Comparison of ENCODE assay signal across 11 cellular contexts in genomic region chr2:222904557-222905258, GRCh38. TPM values are rescaled to one million over a fixed set of nuclear protein-coding genes. Genes with fewer than 3 reads are reported as not detected.
DNase-seq lines count a peak whose midpoint lies in the region; ATAC-seq, FAIRE-seq and TF ChIP-seq lines count a peak whose summit lies in the region.
"Had no signal": no experiment of that assay in that cellular context is flagged by ENCODE, and none has a peak within 500 bp of the region (broad histone marks: within the 10 kb centered on the region; RNA-seq: fewer than 3 reads in every experiment).

No MANE protein-coding gene starts in this region.

- TF ChIP-seq RAD21 in HepG2 (CRISPR knock-in tag; IDR thresholded peaks at IDR 0.05) = no peak

- H3K36me3 Mint-ChIP-seq in chondrocyte (ENCODE audit: low read depth) (peaks cover 9% of the 10 kb centered on the region), Calu3 (ENCODE audit: insufficient read depth, unreplicated experiment) (peaks cover 45% of the 10 kb centered on the region)

- POLR2A ChIA-PET in HepG2 (lab: Yijun Ruan, JAX) = no interaction called here

- no peak overlapping the region for H3K4me3 Mint-ChIP-seq in chondrocyte (ENCODE audit: unreplicated experiment)
- no peak overlapping the region for H3K4me3 Mint-ChIP-seq in Calu3 (ENCODE audit: low read depth, unreplicated experiment)

- H3K27ac ChIP-seq in HepG2 (ENCODE audit: extremely low read length, insufficient read depth, low read length) (no peak overlapping the region), vagina (no peak overlapping the region)
- H3K27ac ChIP-seq: right lobe of liver had no signal

- intact Hi-C loops in HepG2 (cut with micrococcal nuclease; ENCODE audit: unreplicated experiment) = no loop called here
- intact Hi-C loops in vagina (cut with DNase I) = loop anchor here (5.0 kb wide), 1 partner anchor 202 kb away; no protein-coding TSS in a partner anchor
- intact Hi-C loops in Calu3 (cut with micrococcal nuclease; ENCODE audit: unreplicated experiment) = loop anchor here (5.0 kb wide), 1 partner anchor 42 kb away; the partner anchor contains the start of gene ACSL3
- intact Hi-C loops in posterior cingulate gyrus (cut with DNase I) = loop anchor here (10.0 kb wide), 1 partner anchor 110 kb away; no protein-coding TSS in a partner anchor

- H3K4me2 ChIP-seq in HepG2 (ENCODE audit: low read depth, low read length) = no peak overlapping the region

- no peak for TF ChIP-seq CTCF in chondrocyte (IDR thresholded peaks at IDR 0.05)
- no peak for TF ChIP-seq CTCF in HepG2 (CRISPR knock-in tag; IDR thresholded peaks at IDR 0.05)
- no peak for TF ChIP-seq CTCF in vagina (IDR thresholded peaks at IDR 0.05)
- TF ChIP-seq CTCF in Calu3 (IDR thresholded peaks at IDR 0.05; ENCODE audit: unreplicated experiment) = no peak

- DNase-seq in A172 (ENCODE audit: low spot score) (peak; percentile 6), HCEC 1CT (peak; percentile 82), chondrocyte (ENCODE audit: low spot score) (no peak), HepG2 (ENCODE audit: low spot score) (no peak), vagina (ENCODE audit: extremely low spot score in 2 of 2) (no peak), Calu3 (no peak), posterior cingulate gyrus (no peak)
- no peak for DNase-seq in activated CD8-positive, alpha-beta memory T cell treated with anti-CD3 and anti-CD28 coated beads for 24 hours
- DNase-seq: activated CD8-positive, alpha-beta memory T cell treated with anti-CD3 and anti-CD28 coated beads, Interleukin-2, amount 50 U/mL, for 48 hours; right lobe of liver; SHP77 had no signal

- no peak overlapping the region for H2AFZ ChIP-seq in HepG2 (ENCODE audit: low read length)

- TF ChIP-seq EP300 in HepG2 (IDR thresholded peaks at IDR 0.05; ENCODE audit: low read depth in 2 of 2, low read length in 2 of 2) (no peak), HepG2 (CRISPR knock-in tag; IDR thresholded peaks at IDR 0.05; ENCODE audit: borderline replicate concordance) (no peak)

- H3K9ac ChIP-seq in HepG2 (ENCODE audit: insufficient read depth, low read depth, low read length) = no peak overlapping the region

- H4K20me1 ChIP-seq in HepG2 (ENCODE audit: insufficient read depth, low read length) = peaks cover 89% of the 10 kb centered on the region

- H3K4me1 ChIP-seq in HepG2 (ENCODE audit: insufficient read depth, low read length) (peaks cover 88% of the 10 kb centered on the region), vagina (peaks cover 18% of the 10 kb centered on the region)

- in situ Hi-C loops in HepG2 (cut with HindIII; ENCODE audit: extremely low pct_ligation_motif_present, low pct_unique_long_range_greater_than_20kb) = loop anchor here (5.0 kb wide), 2 partner anchors 107 to 212 kb away; no protein-coding TSS in a partner anchor

- 90% methylated on average over 2 of the region's 2 CpGs for WGBS in HepG2 (ENCODE audit: low lambda C conversion rate)

- no peaks in the 10 kb centered on the region for H3K9me3 Mint-ChIP-seq in chondrocyte (ENCODE audit: low read depth)
- no peaks in the 10 kb centered on the region for H3K9me3 Mint-ChIP-seq in Calu3 (ENCODE audit: low read depth, unreplicated experiment)

- no peaks in the 10 kb centered on the region for H3K27me3 ChIP-seq in HepG2 (ENCODE audit: control insufficient read depth in 1 of 2, insufficient read depth in 2 of 2, low read length in 2 of 2)
- no peaks in the 10 kb centered on the region for H3K27me3 ChIP-seq in vagina
- H3K27me3 ChIP-seq: right lobe of liver had no signal

- H3K27ac Mint-ChIP-seq in chondrocyte (ENCODE audit: unreplicated experiment) = peak overlapping the region; percentile 85
- no peak overlapping the region for H3K27ac Mint-ChIP-seq in Calu3 (ENCODE audit: unreplicated experiment)

- no peak for FAIRE-seq in HepG2 (lab: Jason Lieb, UNC)

- H3K79me2 ChIP-seq in HepG2 (ENCODE audit: insufficient read depth, low read length) = peaks cover 98% of the 10 kb centered on the region

- H3K27me3 Mint-ChIP-seq in chondrocyte (ENCODE audit: low read depth) = no peaks in the 10 kb centered on the region
- H3K27me3 Mint-ChIP-seq in Calu3 (ENCODE audit: unreplicated experiment) = no peaks in the 10 kb centered on the region

- no peaks in the 10 kb centered on the region for H3K9me3 ChIP-seq in HepG2 (ENCODE audit: low read length)
- no peaks in the 10 kb centered on the region for H3K9me3 ChIP-seq in vagina
- H3K9me3 ChIP-seq: right lobe of liver had no signal

- ATAC-seq in HepG2 = no peak

- H3K4me3 ChIP-seq in HepG2 (replicated peaks in 1 of 3; ENCODE audit: insufficient read depth in 1 of 3, low read depth in 2 of 3, low read length in 3 of 3) (no peak overlapping the region), vagina (no peak overlapping the region)
- H3K4me3 ChIP-seq: right lobe of liver had no signal

- H3K4me1 Mint-ChIP-seq in chondrocyte (ENCODE audit: low read depth) (peaks cover 77% of the 10 kb centered on the region), Calu3 (ENCODE audit: low read depth, unreplicated experiment) (peaks cover 77% of the 10 kb centered on the region)

- CTCF ChIA-PET in HepG2 (lab: Yijun Ruan, JAX; ENCODE audit: low intra/inter-chr PET ratio, low total read pairs) (interaction anchor here (2.2 to 5.2 kb wide), 3 partner anchors 196 to 214 kb away, joined by 13 to 108 read pairs (median 40); no protein-coding TSS in a partner anchor), Calu3 (lab: Charles Lee) (no interaction called here)

- BruUV-seq in HepG2 (replicated peaks; lab: Mats Ljungman, UMichigan) (no TSS peak), Calu3 (replicated peaks; lab: Mats Ljungman, UMichigan) (no TSS peak)

- TF ChIP-seq POLR2A in HepG2 (IDR thresholded peaks at IDR 0.05; ENCODE audit: insufficient read depth in 1 of 2, low read depth in 2 of 2, low read length in 2 of 2) (no peak), vagina (IDR thresholded peaks at IDR 0.05) (no peak)

- peaks cover 21 to 72% of the 10 kb centered on the region in 2 experiments for H3K36me3 ChIP-seq in HepG2 (replicated peaks in 1 of 2; ENCODE audit: control insufficient read depth in 1 of 2, insufficient read depth in 2 of 2, low read length in 2 of 2)
- H3K36me3 ChIP-seq in vagina = peaks cover 0 to 7% of the 10 kb centered on the region in 2 donors

TF ChIP-seq in HepG2, 621 proteins besides CTCF, POLR2A, EP300 and RAD21 (continues in another document):
- TF ChIP-seq ZNF576 (CRISPR knock-in tag; IDR thresholded peaks at IDR 0.05) = no peak
- TF ChIP-seq FOSL1 (CRISPR knock-in tag; IDR thresholded peaks at IDR 0.05; ENCODE audit: borderline replicate concordance) = no peak
- no peak for TF ChIP-seq TBX2 (CRISPR knock-in tag; IDR thresholded peaks at IDR 0.05; ENCODE audit: borderline replicate concordance)
- TF ChIP-seq PCBP1 (IDR thresholded peaks at IDR 0.05; ENCODE audit: borderline replicate concordance, low read depth, low read length) = no peak
- no peak for TF ChIP-seq NFRKB (IDR thresholded peaks at IDR 0.05)
- no peak for TF ChIP-seq SP2 (CRISPR knock-in tag; IDR thresholded peaks at IDR 0.05)
- TF ChIP-seq MAFF (IDR thresholded peaks at IDR 0.05; ENCODE audit: low read depth, low read length) = peak; percentile 39; the same call in 1 of the 2 replicates
- TF ChIP-seq MBD4 (IDR thresholded peaks at IDR 0.05; ENCODE audit: borderline replicate concordance, low read length) = no peak
- peak in 1 of 2 experiments; percentile 44; a peak in 1 of 4 replicates for TF ChIP-seq MAFK (conservative IDR thresholded peaks at IDR 0.05 in 1 of 2, IDR thresholded peaks at IDR 0.05 in 1 of 2; ENCODE audit: low read length in 2 of 2)
- TF ChIP-seq RBM22 (optimal IDR thresholded peaks at IDR 0.05; ENCODE audit: low read length) = peak; percentile 94

RNA-seq across cellular contexts. Expression of gene ACSL3, which starts 43.9 kb away (rescaled TPM):
- total RNA-seq in A172 (2014; rRNA removed; shearing (Covaris generic)) = 133 and 163 TPM in 2 replicates
- total RNA-seq in chondrocyte (88.4 to 115 TPM (median 107 TPM) in 3 replicates), HepG2 (2016; rRNA removed; fragmentation: Illumina TruSeq; extraction: Trizol) (168 and 305 TPM in 2 replicates), vagina (60.4 TPM), Calu3 (2022) (167 and 168 TPM in 2 replicates)
- total RNA-seq in HepG2 (2016; cell fraction: cytosol; rRNA removed; fragmentation: Illumina TruSeq; extraction: Trizol; ENCODE audit: low read depth) = 76.3 and 94.9 TPM in 2 replicates
- 169 and 295 TPM in 2 replicates for total RNA-seq in HepG2 (2016; cell fraction: insoluble cytoplasmic fraction; rRNA removed; fragmentation: Illumina TruSeq; extraction: Trizol)
- total RNA-seq in HepG2 (2016; cell fraction: membrane; rRNA removed; fragmentation: Illumina TruSeq; extraction: Trizol) = 55.2 and 64.8 TPM in 2 replicates
- total RNA-seq in HepG2 (2016; cell fraction: nucleus; rRNA removed; fragmentation: Illumina TruSeq; extraction: Trizol) = 307 and 341 TPM in 2 replicates
- 365 and 432 TPM in 2 replicates for polyA plus RNA-seq in HepG2 (2011; rRNA removed)
- 235 and 319 TPM in 2 replicates for polyA plus RNA-seq in HepG2 (2011; cell fraction: cytosol; rRNA removed)
- polyA plus RNA-seq in HepG2 (2011; cell fraction: nucleus; rRNA removed) = 101 and 136 TPM in 2 replicates
- 299 and 342 TPM in 2 replicates for polyA plus RNA-seq in HepG2 (2012)
- polyA plus RNA-seq in HepG2 (2016; cell fraction: cytosol; fragmentation: Illumina TruSeq; extraction: Trizol; ENCODE audit: low read depth) = 9.3 and 12.3 TPM in 2 replicates
- 107 and 108 TPM in 2 replicates for polyA plus RNA-seq in HepG2 (2016; cell fraction: insoluble cytoplasmic fraction; fragmentation: Illumina TruSeq; extraction: Trizol; ENCODE audit: low read depth)
- 14.4 and 18.9 TPM in 2 replicates for polyA plus RNA-seq in HepG2 (2016; cell fraction: membrane; fragmentation: Illumina TruSeq; extraction: Trizol; ENCODE audit: low read depth)
- polyA plus RNA-seq in HepG2 (2016; cell fraction: nucleus; fragmentation: Illumina TruSeq; extraction: Trizol; ENCODE audit: insufficient read depth, low read depth) = 272 TPM in 2 replicates
- polyA minus RNA-seq in HepG2 (2011; rRNA and poly(A)+ RNA removed; ENCODE audit: low replicate concordance) = 80.5 and 445 TPM in 2 replicates
- 370 and 593 TPM in 2 replicates for polyA minus RNA-seq in HepG2 (2011; cell fraction: cytosol; rRNA and poly(A)+ RNA removed)
- polyA minus RNA-seq in HepG2 (2011; cell fraction: nucleus; rRNA and poly(A)+ RNA removed) = 667 and 745 TPM in 2 replicates

Comparison
In these comparisons a context has a peak if more than half of its experiments do, and no peak if none do; other contexts are left out.
1. DNase-seq: peak in A172 (single experiment) and HCEC 1CT (single experiment); none in chondrocyte (single experiment), HepG2 (single experiment), activated CD8-positive, alpha-beta memory T cell treated with anti-CD3 and anti-CD28 coated beads for 24 hours (single experiment), vagina (0 of 2), Calu3 (single experiment) and posterior cingulate gyrus (0 of 10).